In genomic region chr17:48671697-48672171, GRCh38 we compare ENCODE assay signal across 1 cellular context.
TF ChIP-seq lines count a peak whose summit lies in the region.

No MANE protein-coding gene starts in this region.

TF ChIP-seq in K562, 482 proteins besides CTCF, POLR2A, EP300 and RAD21 (continued from another document):
- TF ChIP-seq ZFP30 (CRISPR knock-in tag; IDR thresholded peaks at IDR 0.05; ENCODE audit: borderline replicate concordance) (no peak), RFX5 (IDR thresholded peaks at IDR 0.05; ENCODE audit: low read depth, low read length) (no peak)
